ENCODE assay signal across 8 cellular contexts in the genomic region with DNA sequence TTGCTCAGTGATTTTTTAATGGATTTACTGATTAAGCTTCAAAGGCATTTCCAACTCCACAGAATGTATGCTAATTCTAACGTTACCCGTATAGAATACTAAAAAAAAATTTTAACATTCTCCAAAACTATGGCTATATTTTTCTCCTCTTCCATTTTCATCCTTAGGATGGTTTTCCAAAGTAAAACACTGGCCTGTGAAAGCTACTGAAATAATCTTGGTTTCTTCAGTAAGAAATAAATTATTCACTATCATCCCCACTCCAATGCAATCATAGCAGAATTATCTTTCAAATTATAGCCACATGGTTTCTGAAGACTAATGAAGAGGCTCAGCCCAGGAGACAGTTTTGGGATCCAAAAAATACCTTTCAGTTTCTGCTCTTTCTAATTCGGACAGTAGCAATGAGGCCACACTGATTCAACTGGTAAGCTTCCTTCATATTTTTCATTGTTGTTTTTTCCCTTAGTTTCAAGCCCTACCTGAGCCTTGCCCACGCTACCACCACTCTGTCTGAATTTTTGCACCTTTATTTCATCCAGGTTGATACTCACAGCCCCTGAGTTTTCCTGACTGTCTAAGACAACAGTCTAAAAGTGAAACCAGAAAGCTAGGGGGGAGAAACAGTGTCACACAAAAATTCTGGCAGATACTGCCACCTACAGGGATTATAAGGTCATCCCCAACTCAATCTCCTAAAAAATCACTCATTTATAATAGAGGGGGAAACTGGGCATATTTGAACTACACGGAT.
A peak's percentile ranks its signal among the peaks of the same experiment; 100 is the strongest.
DNase-seq lines count a peak whose midpoint lies in the region; ATAC-seq and TF ChIP-seq lines count a peak whose summit lies in the region.

No MANE protein-coding gene starts in this region.

- H3K4me3 ChIP-seq in fibroblast of mammary gland (ENCODE audit: control insufficient read depth, low read depth, low read length), result peak overlapping the region; percentile 35
- no peak overlapping the region for H3K4me3 ChIP-seq in neural progenitor cell

- H3K36me3 ChIP-seq in neural progenitor cell, result no peaks in the 10 kb centered on the region

- no peaks in the 10 kb centered on the region for H3K79me2 ChIP-seq in neural progenitor cell (ENCODE audit: low read depth)

- H3K36me3 Mint-ChIP-seq in CD4-positive, alpha-beta T cell (ENCODE audit: low read depth), result no peaks in the 10 kb centered on the region
- H3K36me3 Mint-ChIP-seq in T-helper 2 cell treated with Interferon-gamma antibody and Interleukin-4, amounts not matched to agents 5 μg/mL and 100 μg/mL, for 36 hours (ENCODE audit: low read depth), result no peaks in the 10 kb centered on the region
- no peaks in the 10 kb centered on the region for H3K36me3 Mint-ChIP-seq in neural progenitor cell

- no peaks in the 10 kb centered on the region for H3F3A ChIP-seq in neural progenitor cell (ENCODE audit: low read depth)

- peak overlapping the region; percentile 75 for H3K4me3 Mint-ChIP-seq in CD4-positive, alpha-beta T cell
- H3K4me3 Mint-ChIP-seq in T-helper 2 cell treated with Interferon-gamma antibody and Interleukin-4, amounts not matched to agents 5 μg/mL and 100 μg/mL, for 36 hours, result peak overlapping the region; percentile 74
- H3K4me3 Mint-ChIP-seq in neural progenitor cell, result no peak overlapping the region

- ATAC-seq in CD4-positive, alpha-beta T cell (ENCODE audit: poor library complexity), result no peak
- peak; percentile 99 for ATAC-seq in GM18868 (IDR thresholded peaks at IDR 0.05; ENCODE audit: unreplicated experiment)
- peak; percentile 97 for ATAC-seq in HG03025 (IDR thresholded peaks at IDR 0.05; ENCODE audit: low FRiP score, unreplicated experiment)

- intact Hi-C loops in CD4-positive, alpha-beta T cell (cut with DNase I, micrococcal nuclease), result loop anchor here (2.0 to 10.0 kb wide), 3 partner anchors 455 to 1199 kb away; no protein-coding TSS in a partner anchor

- H3K9me3 Mint-ChIP-seq in CD4-positive, alpha-beta T cell, result no peaks in the 10 kb centered on the region
- H3K9me3 Mint-ChIP-seq in T-helper 2 cell treated with Interferon-gamma antibody and Interleukin-4, amounts not matched to agents 5 μg/mL and 100 μg/mL, for 36 hours, result no peaks in the 10 kb centered on the region
- H3K9me3 Mint-ChIP-seq in neural progenitor cell, result no peaks in the 10 kb centered on the region

- H3K27me3 ChIP-seq in CD4-positive, alpha-beta T cell (ENCODE audit: control insufficient read depth, insufficient read depth, low read length), result no peaks in the 10 kb centered on the region
- no peaks in the 10 kb centered on the region for H3K27me3 ChIP-seq in neural progenitor cell

- peak overlapping the region; percentile 94 for H2AFZ ChIP-seq in neural progenitor cell (replicated peaks)

- no peak overlapping the region for H3K27ac Mint-ChIP-seq in CD4-positive, alpha-beta T cell
- H3K27ac Mint-ChIP-seq in T-helper 2 cell treated with Interferon-gamma antibody and Interleukin-4, amounts not matched to agents 5 μg/mL and 100 μg/mL, for 36 hours, result peak overlapping the region; percentile 62
- peak overlapping the region; percentile 34 for H3K27ac Mint-ChIP-seq in neural progenitor cell

- H3K27me3 Mint-ChIP-seq in CD4-positive, alpha-beta T cell, result no peaks in the 10 kb centered on the region
- no peaks in the 10 kb centered on the region for H3K27me3 Mint-ChIP-seq in T-helper 2 cell treated with Interferon-gamma antibody and Interleukin-4, amounts not matched to agents 5 μg/mL and 100 μg/mL, for 36 hours (ENCODE audit: low read depth)
- H3K27me3 Mint-ChIP-seq in neural progenitor cell (ENCODE audit: insufficient read depth, low read depth), result no peaks in the 10 kb centered on the region

- H3K4me1 ChIP-seq in neural progenitor cell, result no peaks in the 10 kb centered on the region

- H3K9ac ChIP-seq in neural progenitor cell, result no peak overlapping the region

- POLR2A ChIA-PET in CD4-positive, alpha-beta T cell (lab: Charles Lee), result no interaction called here

- no peaks in the 10 kb centered on the region for H3K9me3 ChIP-seq in CD4-positive, alpha-beta T cell (ENCODE audit: control insufficient read depth, low read length)
- H3K9me3 ChIP-seq in neural progenitor cell (ENCODE audit: low read depth), result no peaks in the 10 kb centered on the region

- no peak for TF ChIP-seq CTCF in CD4-positive, alpha-beta T cell (IDR thresholded peaks at IDR 0.05)
- peak; percentile 69 for TF ChIP-seq CTCF in fibroblast of mammary gland (conservative IDR thresholded peaks at IDR 0.05; ENCODE audit: control insufficient read depth, insufficient read depth, low read depth, low read length)
- peak; percentile 80 for TF ChIP-seq CTCF in neural progenitor cell (IDR thresholded peaks at IDR 0.05)

- peak overlapping the region; percentile 28 for H3K4me2 ChIP-seq in neural progenitor cell

- no peak for DNase-seq in CD4-positive, alpha-beta T cell
- DNase-seq in NCI-H1694 treated with DMSO at 0.1 percent for 48 hours (lab: John Stamatoyannopoulos, UW) (peak; percentile 87), fibroblast of mammary gland (ENCODE audit: low read depth) (peak; percentile 58), neural progenitor cell (ENCODE audit: low spot score) (peak; percentile 52), T1000 (lab: John Stamatoyannopoulos, UW) (no peak)
- DNase-seq in T-helper 2 cell treated with Interferon-gamma antibody and Interleukin-4, amounts not matched to agents 5 μg/mL and 100 μg/mL, for 36 hours (ENCODE audit: low spot score), result no peak

- H3K4me1 Mint-ChIP-seq in CD4-positive, alpha-beta T cell (ENCODE audit: low read depth), result peaks cover 4% of the 10 kb centered on the region
- H3K4me1 Mint-ChIP-seq in T-helper 2 cell treated with Interferon-gamma antibody and Interleukin-4, amounts not matched to agents 5 μg/mL and 100 μg/mL, for 36 hours (ENCODE audit: low read depth), result no peaks in the 10 kb centered on the region
- peaks cover 2% of the 10 kb centered on the region for H3K4me1 Mint-ChIP-seq in neural progenitor cell

- CTCF ChIA-PET in CD4-positive, alpha-beta T cell (lab: Charles Lee), result interaction anchor here (1.6 kb wide), 1 partner anchor 1198 kb away, joined by 6 read pairs; no protein-coding TSS in a partner anchor

- no peaks in the 10 kb centered on the region for H4K20me1 ChIP-seq in neural progenitor cell (ENCODE audit: low read depth)

- no peak overlapping the region for H3K27ac ChIP-seq in CD4-positive, alpha-beta T cell (ENCODE audit: low read depth, low read length)
- H3K27ac ChIP-seq in neural progenitor cell, result no peak overlapping the region

Comparison
In these comparisons a context has a peak if more than half of its experiments do, and no peak if none do; other contexts are left out.
1. DNase-seq: peak in NCI-H1694 treated with DMSO at 0.1 percent for 48 hours (single experiment), fibroblast of mammary gland (single experiment) and neural progenitor cell (single experiment); none in CD4-positive, alpha-beta T cell (0 of 10), T-helper 2 cell treated with Interferon-gamma antibody and Interleukin-4, amounts not matched to agents 5 μg/mL and 100 μg/mL, for 36 hours (single experiment) and T1000 (single experiment).